ENCODE assay signal across 8 cellular contexts in the genomic region with DNA sequence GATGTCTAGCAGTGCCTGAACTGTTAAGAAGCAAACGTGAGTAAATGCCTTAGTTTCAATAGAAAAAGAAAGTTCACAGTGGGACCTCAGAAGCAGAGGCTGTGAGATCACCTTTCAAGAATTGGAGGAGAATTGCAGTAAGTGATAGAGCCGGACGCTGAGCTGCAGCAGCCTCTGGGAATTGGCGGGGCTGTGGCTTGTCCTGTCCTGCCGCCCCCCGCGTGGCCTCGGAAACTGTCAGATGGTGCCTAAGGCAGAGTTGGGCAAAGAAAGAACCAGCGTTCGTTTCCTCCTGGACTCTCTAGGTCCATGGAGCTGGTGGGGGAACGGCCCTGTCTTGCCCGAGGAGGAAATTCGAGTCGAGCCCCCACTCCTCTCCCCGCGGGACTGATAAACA. TPM values are rescaled to one million over a fixed set of nuclear protein-coding genes. Genes with fewer than 3 reads are reported as not detected.
A peak's percentile ranks its signal among the peaks of the same experiment; 100 is the strongest.
DNase-seq lines count a peak whose midpoint lies in the region; TF ChIP-seq lines count a peak whose summit lies in the region.

No MANE protein-coding gene starts in this region.

- H3K4me1 ChIP-seq in Karpas-422 (ENCODE audit: low read length) (peaks cover 45% of the 10 kb centered on the region), colonic mucosa (peaks cover 3% of the 10 kb centered on the region)

- H3K79me2 ChIP-seq in Karpas-422 (ENCODE audit: low read length): no peaks in the 10 kb centered on the region

- H3K27me3 Mint-ChIP-seq in mesothelial cell of epicardium (ENCODE audit: low read depth): peaks cover 70% of the 10 kb centered on the region

- peaks cover 7% of the 10 kb centered on the region; the same call in 1 of the 2 replicates for H3K27me3 ChIP-seq in Karpas-422 (ENCODE audit: low read length)
- peaks cover 30% of the 10 kb centered on the region for H3K27me3 ChIP-seq in colonic mucosa

- peaks cover 17% of the 10 kb centered on the region for H3K4me1 Mint-ChIP-seq in mesothelial cell of epicardium

- no peaks in the 10 kb centered on the region for H3K36me3 Mint-ChIP-seq in mesothelial cell of epicardium

- no peaks in the 10 kb centered on the region for H3K9me3 Mint-ChIP-seq in mesothelial cell of epicardium

- peak overlapping the region; percentile 77 for H3K4me3 Mint-ChIP-seq in mesothelial cell of epicardium

- no peaks in the 10 kb centered on the region for H3K9me2 ChIP-seq in Karpas-422 (replicated peaks; ENCODE audit: insufficient read depth, low read length)

- no peaks in the 10 kb centered on the region for H4K20me1 ChIP-seq in Karpas-422 (ENCODE audit: insufficient read depth, low read depth, low read length)

- H2AFZ ChIP-seq in Karpas-422 (ENCODE audit: low read length): peak overlapping the region; percentile 96; the same call in 1 of the 2 replicates

- H3K27ac ChIP-seq in Karpas-422 (ENCODE audit: low read length) (no peak overlapping the region), colonic mucosa (no peak overlapping the region)

- intact Hi-C loops in colonic mucosa (cut with DNase I): no loop called here

- H3K4me3 ChIP-seq in Karpas-422 (ENCODE audit: low read length) (peak overlapping the region; percentile 63), colonic mucosa (peak overlapping the region; percentile 33)

- H3K27ac Mint-ChIP-seq in mesothelial cell of epicardium: peak overlapping the region; percentile 25

- H3K4me2 ChIP-seq in Karpas-422 (ENCODE audit: low read depth, low read length, poor library complexity, severe bottlenecking): peak overlapping the region; percentile 82

- H3K36me3 ChIP-seq in Karpas-422 (ENCODE audit: insufficient read depth, low read length) (no peaks in the 10 kb centered on the region), colonic mucosa (no peaks in the 10 kb centered on the region)

- no peaks in the 10 kb centered on the region for H3K9me3 ChIP-seq in Karpas-422 (ENCODE audit: low read length)
- H3K9me3 ChIP-seq in colonic mucosa: no peaks in the 10 kb centered on the region

- no peak for TF ChIP-seq CTCF in colonic mucosa (IDR thresholded peaks at IDR 0.05)
- no peak for TF ChIP-seq CTCF in mesothelial cell of epicardium (IDR thresholded peaks at IDR 0.05; ENCODE audit: unreplicated experiment)

- H3K9ac ChIP-seq in Karpas-422 (ENCODE audit: low read length): peak overlapping the region; percentile 51
- peak overlapping the region; percentile 38 to 54 for H3K9ac ChIP-seq in colonic mucosa (ENCODE audit: low read depth in 2 of 2, low read length in 2 of 2)

- peak; percentile 73 for DNase-seq in EH (ENCODE audit: low read depth)
- DNase-seq in Karpas-422: no peak
- DNase-seq in colonic mucosa: no peak
- no peak for DNase-seq in mesothelial cell of epicardium (ENCODE audit: low spot score in 2 of 2, unreplicated experiment in 2 of 2)
- no peak for DNase-seq in effector CD8-positive, alpha-beta T cell (lab: John Stamatoyannopoulos, UW)
- no peak for DNase-seq in NCI-H1436 treated with DMSO at 0.1 percent for 48 hours (lab: John Stamatoyannopoulos, UW)
- DNase-seq in NCI-H1048 (lab: John Stamatoyannopoulos, UW): no peak
- no peak for DNase-seq in NCI-H524 (lab: John Stamatoyannopoulos, UW)

RNA-seq across cellular contexts. Expression of a gene that starts 0.6 kb away (rescaled TPM):
- 1.8 and 2.3 TPM in 2 replicates for total RNA-seq in Karpas-422 (2014; rRNA removed; shearing (Covaris generic); ENCODE audit: low replicate concordance)
- total RNA-seq in colonic mucosa: 10 to 100 TPM; 17.0 to 23.2 TPM
- total RNA-seq in mesothelial cell of epicardium: 30.2 to 31.3 TPM (median 30.2 TPM) in 3 replicates
